In genomic region chr9:123772374-123772773, GRCh38 we compare ENCODE assay signal across 28 cellular contexts.
"Had no signal": no experiment of that assay in that cellular context is flagged by ENCODE, and none has a peak within 500 bp of the region (broad histone marks: within the 10 kb centered on the region; RNA-seq: fewer than 3 reads in every experiment).

No MANE protein-coding gene starts in this region.

- DNase-seq: activated CD4-positive, alpha-beta T cell treated with anti-CD3 and anti-CD28 coated beads for 48 hours; activated CD4-positive, alpha-beta T cell treated with anti-CD3 and anti-CD28 coated beads, Interleukin-2, amount 50 U/mL, for 48 hours; activated CD8-positive, alpha-beta memory T cell treated with anti-CD3 and anti-CD28 coated beads for 24 hours; activated effector memory CD4-positive, alpha-beta T cell treated with Interleukin-2 at 50 U/mL for 16 hours; activated naive CD4-positive, alpha-beta T cell treated with anti-CD3 and anti-CD28 coated beads for 36 hours; activated naive CD8-positive, alpha-beta T cell treated with anti-CD3 and anti-CD28 coated beads for 36 hours; adrenal gland; aorta; body of pancreas; cerebellar nuclear complex; colonic mucosa; effector CD8-positive, alpha-beta T cell; esophagus squamous epithelium; heart left ventricle; hypothalamus; naive B cell; nephron progenitor cell; pancreas; retina; stimulated activated naive CD4-positive, alpha-beta T cell treated with Interleukin-2 at 50 U/mL for 16 hours; testis; transverse colon; WERI-Rb-1 had no signal

- H3K4me1 ChIP-seq: body of pancreas, colonic mucosa, pancreas, prostate gland, testis, transverse colon had no signal

- H3K27ac ChIP-seq: adrenal gland, body of pancreas, cardiac muscle cell, colonic mucosa, epithelial cell of prostate, esophagus squamous epithelium, heart left ventricle, pancreas, prostate gland, testis, transverse colon, WERI-Rb-1 had no signal

- H3K36me3 ChIP-seq: adrenal gland, cardiac muscle cell, colonic mucosa, esophagus squamous epithelium, heart left ventricle, pancreas, prostate gland, transverse colon, WERI-Rb-1 had no signal

- H3K4me3 ChIP-seq: adrenal gland, body of pancreas, cardiac muscle cell, colonic mucosa, esophagus squamous epithelium, heart left ventricle, pancreas, prostate gland, testis, transverse colon had no signal

- H3K27me3 ChIP-seq: adrenal gland, body of pancreas, cardiac muscle cell, colonic mucosa, esophagus squamous epithelium, heart left ventricle, pancreas, testis, transverse colon had no signal

- ATAC-seq: activated CD4-positive, CD25-positive, alpha-beta regulatory T cell treated with anti-CD3 and anti-CD28 coated beads, Interleukin-2, amount 50 U/mL, for 24 hours; body of pancreas; heart left ventricle; pancreas had no signal

- FAIRE-seq: endometrium, pancreas had no signal

- H3K9me3 ChIP-seq: adrenal gland, body of pancreas, colonic mucosa, esophagus squamous epithelium, heart left ventricle, pancreas, prostate gland, testis, transverse colon had no signal
